ENCODE assay signal across 20 cellular contexts in genomic region chr14:104297313-104297704, GRCh38.
DNase-seq lines count a peak whose midpoint lies in the region; ATAC-seq and TF ChIP-seq lines count a peak whose summit lies in the region.
"Had no signal": no experiment of that assay in that cellular context is flagged by ENCODE, and none has a peak within 500 bp of the region (broad histone marks: within the 10 kb centered on the region; RNA-seq: fewer than 3 reads in every experiment).

No MANE protein-coding gene starts in this region.

- H3K9me3 ChIP-seq in SK-N-SH = no peaks in the 10 kb centered on the region
- no peaks in the 10 kb centered on the region for H3K9me3 ChIP-seq in RWPE2 (ENCODE audit: severe bottlenecking)
- H3K9me3 ChIP-seq in right cardiac atrium (ENCODE audit: control insufficient read depth, low read length) = no peaks in the 10 kb centered on the region
- H3K9me3 ChIP-seq: BLaER1 treated with 17β-estradiol and CSF1 and Interleukin-3, amounts not matched to agents 10 nM and 100 nM had no signal

- no peaks in the 10 kb centered on the region for H4K20me1 ChIP-seq in SK-N-SH (ENCODE audit: insufficient read depth)

- peaks cover 3 to 76% of the 10 kb centered on the region in 2 experiments; a peak in 2 of 4 replicates for H3K4me1 ChIP-seq in SK-N-SH (ENCODE audit: control insufficient read depth in 1 of 2, insufficient read depth in 2 of 2, low read depth in 1 of 2, low read length in 1 of 2)
- H3K4me1 ChIP-seq in RWPE2 (ENCODE audit: insufficient read depth, poor library complexity, severe bottlenecking) = no peaks in the 10 kb centered on the region
- H3K4me1 ChIP-seq in right cardiac atrium (ENCODE audit: control insufficient read depth, insufficient read depth, low read length) = no peaks in the 10 kb centered on the region

- ATAC-seq in SK-N-SH treated with all-trans-retinoic acid at 6 μM for 48 hours (no peak), RWPE2 (ENCODE audit: low read depth) (no peak), right cardiac atrium (no peak), HG02610 (IDR thresholded peaks at IDR 0.05; ENCODE audit: unreplicated experiment) (no peak), HG03565 (IDR thresholded peaks at IDR 0.05; ENCODE audit: unreplicated experiment) (no peak)
- ATAC-seq: CD8-positive, alpha-beta T cell; HCT116 had no signal

- no peak overlapping the region for H3K4me2 ChIP-seq in SK-N-SH

- no peak overlapping the region for H3K9ac ChIP-seq in SK-N-SH
- H3K9ac ChIP-seq: BLaER1 treated with 17β-estradiol and CSF1 and Interleukin-3, amounts not matched to agents 10 nM and 100 nM had no signal

- 47% methylated on average over 5 of the region's 7 CpGs for WGBS in SK-N-SH (ENCODE audit: low lambda C conversion rate)
- WGBS in right cardiac atrium = 86% methylated on average over 7 of the region's 7 CpGs

- H3K36me3 ChIP-seq in SK-N-SH (replicated peaks in 1 of 2; ENCODE audit: control insufficient read depth in 1 of 2, insufficient read depth in 2 of 2, low read length in 1 of 2) (no peaks in the 10 kb centered on the region), RWPE2 (ENCODE audit: low read depth) (no peaks in the 10 kb centered on the region)
- H3K36me3 ChIP-seq: BLaER1 treated with 17β-estradiol and CSF1 and Interleukin-3, amounts not matched to agents 10 nM and 100 nM had no signal

- DNase-seq in SK-N-SH (no peak), RWPE2 (ENCODE audit: low spot score) (peak; percentile 47), right cardiac atrium (peak in 2 of 3 donors; percentile 7 to 39), posterior vena cava (ENCODE audit: low spot score) (peak; percentile 60), EL (no peak)
- DNase-seq: CD8-positive, alpha-beta T cell; DND-41; GOT3; MV-4-11; NCI-H1105 treated with DMSO at 0.1 percent for 48 hours; NCI-H2029 treated with DMSO at 0.1 percent for 48 hours; NCI-H446; NCI-H526 had no signal

- no peak overlapping the region for H3K4me3 ChIP-seq in SK-N-SH (ENCODE audit: low read depth in 2 of 2, low read length in 1 of 2)
- no peak overlapping the region for H3K4me3 ChIP-seq in RWPE2 (ENCODE audit: severe bottlenecking)
- no peak overlapping the region for H3K4me3 ChIP-seq in right cardiac atrium (ENCODE audit: low read length)
- H3K4me3 ChIP-seq: BLaER1 treated with 17β-estradiol and CSF1 and Interleukin-3, amounts not matched to agents 10 nM and 100 nM; SK-N-MC had no signal

- no peaks in the 10 kb centered on the region for H3F3A ChIP-seq in SK-N-SH (replicated peaks; ENCODE audit: insufficient read depth)

- POLR2A ChIA-PET in SK-N-SH (lab: Yijun Ruan, JAX) = interaction anchor here (0.6 to 1.7 kb wide), 2 partner anchors 148 to 149 kb away, joined by 3 to 5 read pairs; no protein-coding TSS in a partner anchor

- no peak overlapping the region for H2AFZ ChIP-seq in SK-N-SH (ENCODE audit: low read depth)

- H3K27ac ChIP-seq in SK-N-SH (ENCODE audit: low read depth in 2 of 2, low read length in 1 of 2) = peak overlapping the region; percentile 28 to 94; a peak in 3 of 4 replicates
- H3K27ac ChIP-seq in RWPE2 (ENCODE audit: poor library complexity, severe bottlenecking) = no peak overlapping the region
- no peak overlapping the region for H3K27ac ChIP-seq in right cardiac atrium (ENCODE audit: low read length)
- H3K27ac ChIP-seq: 22Rv1; BLaER1 treated with 17β-estradiol and CSF1 and Interleukin-3, amounts not matched to agents 10 nM and 100 nM; SK-N-MC had no signal

- TF ChIP-seq CTCF in SK-N-SH (IDR thresholded peaks at IDR 0.05) = no peak
- TF ChIP-seq CTCF in RWPE2 (IDR thresholded peaks at IDR 0.05; ENCODE audit: poor library complexity, severe bottlenecking) = no peak

- CTCF ChIA-PET in SK-N-SH (lab: Yijun Ruan, JAX) = interaction anchor here (1.4 to 5.2 kb wide), 2 partner anchors 72 kb away, joined by 5 to 28 read pairs; no protein-coding TSS in a partner anchor

- intact Hi-C loops in right cardiac atrium (cut with DNase I) (no loop called here), posterior vena cava (cut with DNase I) (no loop called here)

- no peaks in the 10 kb centered on the region for H3K9me2 ChIP-seq in SK-N-SH

- TF ChIP-seq RAD21 in SK-N-SH (IDR thresholded peaks at IDR 0.05; ENCODE audit: low read length) = no peak

- no peaks in the 10 kb centered on the region for H3K79me2 ChIP-seq in SK-N-SH (ENCODE audit: insufficient read depth)

- no peak for TF ChIP-seq EP300 in SK-N-SH (IDR thresholded peaks at IDR 0.05; ENCODE audit: borderline replicate concordance in 1 of 2, low read depth in 1 of 2, low read length in 1 of 2)

- H3K27me3 ChIP-seq in SK-N-SH (ENCODE audit: insufficient read depth) = no peaks in the 10 kb centered on the region
- H3K27me3 ChIP-seq in RWPE2 (ENCODE audit: insufficient read depth, poor library complexity, severe bottlenecking) = peaks cover 10% of the 10 kb centered on the region
- H3K27me3 ChIP-seq in right cardiac atrium (ENCODE audit: control insufficient read depth, insufficient read depth) = no peaks in the 10 kb centered on the region
- H3K27me3 ChIP-seq: BLaER1 treated with 17β-estradiol and CSF1 and Interleukin-3, amounts not matched to agents 10 nM and 100 nM had no signal

TF ChIP-seq in SK-N-SH, 30 proteins besides CTCF, POLR2A, EP300 and RAD21 (continues in another document):
- TF ChIP-seq CHD2 (IDR thresholded peaks at IDR 0.05; ENCODE audit: low read length, partially characterized antibody) (no peak), FOXJ3 (CRISPR knock-in tag; IDR thresholded peaks at IDR 0.05) (no peak), SIN3A (IDR thresholded peaks at IDR 0.05; ENCODE audit: borderline replicate concordance, low read depth, low read length) (no peak), IRF3 (IDR thresholded peaks at IDR 0.05; ENCODE audit: low read depth, low read length) (no peak), RXRA (IDR thresholded peaks at IDR 0.05; ENCODE audit: borderline replicate concordance, low read depth) (no peak), JUND (IDR thresholded peaks at IDR 0.05) (no peak), MXI1 (IDR thresholded peaks at IDR 0.05; ENCODE audit: low read depth, low read length) (no peak)

TF ChIP-seq in SK-N-SH treated with all-trans-retinoic acid at 6 μM for 48 hours, 23 proteins besides CTCF, POLR2A, EP300 and RAD21:
- no peak for TF ChIP-seq POU6F1 (CRISPR knock-in tag; IDR thresholded peaks at IDR 0.05; ENCODE audit: borderline replicate concordance, low read depth)
- no peak for TF ChIP-seq ISL1 (CRISPR knock-in tag; IDR thresholded peaks at IDR 0.05)

Comparison
In these comparisons a context has a peak if more than half of its experiments do, and no peak if none do; other contexts are left out.
1. DNase-seq: peak in RWPE2 (single experiment), right cardiac atrium (2 of 3) and posterior vena cava (single experiment); none in SK-N-SH (single experiment) and EL (single experiment).
2. H3K27ac ChIP-seq: peak in SK-N-SH (2 of 2); none in RWPE2 (single experiment) and right cardiac atrium (single experiment).